ENCODE assay signal across 8 cellular contexts in genomic region chr16:81445143-81445922, GRCh38. TPM values are rescaled to one million over a fixed set of nuclear protein-coding genes. Genes with fewer than 3 reads are reported as not detected.
DNase-seq lines count a peak whose midpoint lies in the region; ATAC-seq and TF ChIP-seq lines count a peak whose summit lies in the region.

No MANE protein-coding gene starts in this region.

- peak; percentile 32 for TF ChIP-seq CTCF in choroid plexus epithelial cell (conservative IDR thresholded peaks at IDR 0.05; ENCODE audit: low read depth, low read length)
- peak in 2 of 4 donors; percentile 12 to 13 for TF ChIP-seq CTCF in right lobe of liver (IDR thresholded peaks at IDR 0.05)

- no peaks in the 10 kb centered on the region for H3K27me3 ChIP-seq in right lobe of liver
- no peaks in the 10 kb centered on the region for H3K27me3 ChIP-seq in stomach smooth muscle (ENCODE audit: control insufficient read depth in 1 of 2, insufficient read depth in 2 of 2, low read length in 2 of 2)

- H3K36me3 ChIP-seq in right lobe of liver, result no peaks in the 10 kb centered on the region
- H3K36me3 ChIP-seq in stomach smooth muscle (ENCODE audit: control insufficient read depth in 2 of 2, insufficient read depth in 2 of 2, low read length in 2 of 2), result no peaks in the 10 kb centered on the region

- no peak for TF ChIP-seq POLR2A in right lobe of liver (IDR thresholded peaks at IDR 0.05)

- H3K27ac ChIP-seq in right lobe of liver (peak overlapping the region; percentile 71 to 96 (median 89)), stomach smooth muscle (ENCODE audit: low read length) (peak overlapping the region; percentile 67)

- ATAC-seq in Right ventricle myocardium inferior, result peak; percentile 32
- ATAC-seq in HG03175 (IDR thresholded peaks at IDR 0.05; ENCODE audit: unreplicated experiment), result peak; percentile 30
- ATAC-seq in right lobe of liver, result peak in 3 of 4 donors; percentile 5 to 9 (median 6)

- peak overlapping the region; percentile 67 for H3K4me3 ChIP-seq in choroid plexus epithelial cell (ENCODE audit: low read depth, low read length)
- H3K4me3 ChIP-seq in right lobe of liver, result peak overlapping the region; percentile 54 to 84 (median 79)
- H3K4me3 ChIP-seq in stomach smooth muscle (ENCODE audit: low read length in 2 of 2), result peak overlapping the region; percentile 72 to 81

- intact Hi-C loops in Right ventricle myocardium inferior (cut with DNase I) (loop anchor here (2.0 kb wide), 1 partner anchor 47 kb away; no protein-coding TSS in a partner anchor), cardiac septum (cut with DNase I) (loop anchor here (5.0 kb wide), 1 partner anchor 47 kb away; no protein-coding TSS in a partner anchor), right lobe of liver (cut with DNase I) (no loop called here)

- H3K9me3 ChIP-seq in right lobe of liver (no peaks in the 10 kb centered on the region), stomach smooth muscle (ENCODE audit: control insufficient read depth in 2 of 2, low read length in 2 of 2) (no peaks in the 10 kb centered on the region)

- H3K4me1 ChIP-seq in right lobe of liver (peaks cover 0 to 39% (median 15%) of the 10 kb centered on the region in 4 donors), stomach smooth muscle (ENCODE audit: control insufficient read depth, insufficient read depth, low read length) (peaks cover 31% of the 10 kb centered on the region)

- DNase-seq in Right ventricle myocardium inferior (ENCODE audit: missing footprints) (peak; percentile 81), cardiac septum (ENCODE audit: low spot score) (no peak), T1000 (lab: John Stamatoyannopoulos, UW) (peak; percentile 7), choroid plexus epithelial cell (ENCODE audit: low read depth) (peak; percentile 44), right lobe of liver (peak; percentile 59 to 70 (median 62)), medulla oblongata (ENCODE audit: extremely low spot score) (no peak)

- 0% methylated on average over 16 of the region's 62 CpGs for WGBS in right lobe of liver (ENCODE audit: insufficient coverage, low coverage, low lambda C conversion rate, missing lambda C conversion rate)

- H3K9ac ChIP-seq in stomach smooth muscle (ENCODE audit: low read length in 2 of 2), result peak overlapping the region; percentile 71 to 74

RNA-seq across cellular contexts. Expression of gene CMIP, which starts 0.7 kb away (rescaled TPM):
- total RNA-seq in Right ventricle myocardium inferior, result 10.5 TPM
- 19.8 TPM for total RNA-seq in cardiac septum
- 10 to 100 TPM; 12.2 to 23.0 (median 16.5) TPM for total RNA-seq in right lobe of liver

Comparison
In these comparisons a context has a peak if more than half of its experiments do, and no peak if none do; other contexts are left out.
1. DNase-seq: peak in Right ventricle myocardium inferior (single experiment), T1000 (single experiment), choroid plexus epithelial cell (single experiment) and right lobe of liver (3 of 3); none in cardiac septum (single experiment) and medulla oblongata (single experiment).
2. intact Hi-C loops: an anchor here in Right ventricle myocardium inferior (2.0 kb wide) and cardiac septum (5.0 kb wide); none called in right lobe of liver.
3. Peak in every context shown above with its lines, with median percentiles within 50 percentile points of each other: ATAC-seq and H3K4me3 ChIP-seq.